ENCODE assay signal across 10 cellular contexts in the genomic region with DNA sequence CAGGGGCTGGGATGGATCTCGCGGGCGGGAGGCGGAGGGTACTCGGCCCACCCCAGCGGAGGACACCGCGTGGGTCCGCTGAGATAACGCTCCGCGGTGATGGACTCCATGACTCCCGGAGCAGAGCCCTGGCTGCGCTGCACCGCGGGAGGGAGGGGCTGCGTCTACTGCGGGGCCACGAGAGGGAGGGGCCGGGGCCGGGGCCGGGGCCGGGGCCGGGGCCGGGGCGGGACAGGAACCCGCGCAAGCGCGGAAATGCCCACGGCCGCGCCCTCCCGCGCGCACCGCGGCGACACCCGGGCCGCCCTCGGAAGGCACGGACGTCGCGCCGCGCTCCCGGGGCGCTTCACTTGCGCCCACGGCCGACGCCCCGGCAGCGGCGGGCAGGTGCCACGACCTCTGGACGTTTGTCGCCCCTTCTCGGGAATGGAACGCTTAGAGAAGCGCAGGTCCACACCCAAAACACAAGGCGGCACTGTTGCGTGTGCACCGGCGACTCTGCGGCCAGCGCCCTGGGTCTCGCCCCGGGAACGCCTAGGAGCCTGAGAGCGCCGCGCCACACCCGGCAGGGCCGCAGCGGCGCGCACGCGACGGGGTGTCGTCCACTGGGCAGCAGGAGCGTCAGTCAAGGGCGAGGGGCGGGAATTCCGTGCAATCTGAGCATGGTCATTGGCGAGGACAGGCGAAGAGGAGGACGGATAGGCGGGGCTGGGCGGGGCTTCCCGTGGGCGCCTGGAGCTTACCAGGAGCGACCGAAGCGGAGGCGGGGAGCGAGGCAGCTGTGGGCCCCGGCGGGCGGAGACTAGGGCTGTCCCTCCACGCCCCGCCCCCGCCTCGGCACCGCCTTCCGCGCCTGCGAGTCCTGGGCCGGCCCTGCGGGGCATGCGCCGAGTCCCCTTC. TPM values are rescaled to one million over a fixed set of nuclear protein-coding genes. Genes with fewer than 3 reads are reported as not detected.
DNase-seq lines count a peak whose midpoint lies in the region; ATAC-seq lines count a peak whose summit lies in the region.
"Not testable (repeated sequence)": the region's sequence is repeated elsewhere in the genome, so short reads cannot be mapped to it uniquely, and the experiment has no call there.
"Had no signal": no experiment of that assay in that cellular context is flagged by ENCODE, and none has a peak within 500 bp of the region (broad histone marks: within the 10 kb centered on the region; RNA-seq: fewer than 3 reads in every experiment).

No MANE protein-coding gene starts in this region.

- not testable (repeated sequence) for H3K36me3 Mint-ChIP-seq in CD4-positive, alpha-beta memory T cell; activated naive CD8-positive, alpha-beta T cell treated with anti-CD3 and anti-CD28 coated beads, Interleukin-2, amount 50 U/mL, for 24 hours (ENCODE audit: low read depth); naive B cell

- not testable (repeated sequence) for H3K27me3 Mint-ChIP-seq in CD4-positive, alpha-beta memory T cell; activated naive CD8-positive, alpha-beta T cell treated with anti-CD3 and anti-CD28 coated beads, Interleukin-2, amount 50 U/mL, for 24 hours; naive B cell

- not testable (repeated sequence) for H3K9me3 ChIP-seq in CD4-positive, alpha-beta memory T cell (ENCODE audit: control insufficient read depth in 1 of 2, low read length in 2 of 2)

- peak in 3 of 5 donors; percentile 24 to 64 (median 31) for DNase-seq in CD4-positive, alpha-beta memory T cell
- not testable (repeated sequence) for DNase-seq in activated naive CD8-positive, alpha-beta T cell treated with anti-CD3 and anti-CD28 coated beads, Interleukin-2, amount 50 U/mL, for 24 hours; naive B cell

- not testable (repeated sequence) for H3K4me1 Mint-ChIP-seq in CD4-positive, alpha-beta memory T cell; activated naive CD8-positive, alpha-beta T cell treated with anti-CD3 and anti-CD28 coated beads, Interleukin-2, amount 50 U/mL, for 24 hours; naive B cell

- H3K4me1 ChIP-seq in CD4-positive, alpha-beta memory T cell (ENCODE audit: insufficient read depth, low read length), result not testable (repeated sequence)

- H3K27ac ChIP-seq in CD4-positive, alpha-beta memory T cell (ENCODE audit: low read depth, low read length), result not testable (repeated sequence)

- CTCF ChIA-PET in CD4-positive, alpha-beta memory T cell (lab: Charles Lee; ENCODE audit: partially characterized antibody), result not testable (repeated sequence)

- H3K27me3 ChIP-seq in CD4-positive, alpha-beta memory T cell (ENCODE audit: insufficient read depth, low read length), result not testable (repeated sequence)

- H3K4me3 Mint-ChIP-seq in CD4-positive, alpha-beta memory T cell; activated naive CD8-positive, alpha-beta T cell treated with anti-CD3 and anti-CD28 coated beads, Interleukin-2, amount 50 U/mL, for 24 hours; naive B cell: not testable (repeated sequence)

- intact Hi-C loops in CD4-positive, alpha-beta memory T cell (cut with micrococcal nuclease), result not testable (repeated sequence)

- H3K36me3 ChIP-seq in CD4-positive, alpha-beta memory T cell (ENCODE audit: insufficient read depth, low read length), result not testable (repeated sequence)

- POLR2A ChIA-PET in CD4-positive, alpha-beta memory T cell (lab: Charles Lee; ENCODE audit: partially characterized antibody), result not testable (repeated sequence)

- H3K9me3 Mint-ChIP-seq in CD4-positive, alpha-beta memory T cell; activated naive CD8-positive, alpha-beta T cell treated with anti-CD3 and anti-CD28 coated beads, Interleukin-2, amount 50 U/mL, for 24 hours; naive B cell: not testable (repeated sequence)

- ATAC-seq in GM19438 (IDR thresholded peaks at IDR 0.05; ENCODE audit: low read depth, unreplicated experiment) (peak; percentile 66), HG02763 (IDR thresholded peaks at IDR 0.05; ENCODE audit: unreplicated experiment) (peak; percentile 67), HG03457 (IDR thresholded peaks at IDR 0.05; ENCODE audit: unreplicated experiment) (peak; percentile 57), naive B cell (ENCODE audit: low read depth in 2 of 2) (peak; percentile 68 to 73)
- ATAC-seq in activated naive CD8-positive, alpha-beta T cell treated with anti-CD3 and anti-CD28 coated beads, Interleukin-2, amount 50 U/mL, for 24 hours, result peak; percentile 65

- not testable (repeated sequence) for H3K27ac Mint-ChIP-seq in CD4-positive, alpha-beta memory T cell; activated naive CD8-positive, alpha-beta T cell treated with anti-CD3 and anti-CD28 coated beads, Interleukin-2, amount 50 U/mL, for 24 hours; naive B cell

- not testable (repeated sequence) for H3K4me3 ChIP-seq in CD4-positive, alpha-beta memory T cell (ENCODE audit: low read length in 2 of 2)

RNA-seq across cellular contexts. Expression of a gene that starts 32.8 kb away (rescaled TPM):
- 100 to 1,000 TPM; 839 to 871 TPM for total RNA-seq in CD4-positive, alpha-beta memory T cell
- 100 to 1,000 TPM in 1 of 2 donors, 10 to 100 TPM in 1; 87.4 to 683 TPM for polyA plus RNA-seq in CD4-positive, alpha-beta memory T cell
- 100 to 1,000 TPM in 2 of 6 donors, 10 to 100 TPM in 4; 39.6 to 269 (median 78.3) TPM for polyA plus RNA-seq in naive B cell (ENCODE audit: low read depth in 6 of 6)

RNA-seq across cellular contexts. Expression of a gene that starts 37.4 kb away (rescaled TPM):
- total RNA-seq in CD4-positive, alpha-beta memory T cell, result 10 to 100 TPM; 84.3 to 88.7 TPM
- 10 to 100 TPM; 30.3 to 38.2 TPM for polyA plus RNA-seq in CD4-positive, alpha-beta memory T cell
- polyA plus RNA-seq in naive B cell (ENCODE audit: low read depth in 6 of 6), result 10 to 100 TPM; 25.0 to 29.6 (median 27.2) TPM

RNA-seq across cellular contexts. Expression of a gene that starts 46.1 kb away (rescaled TPM):
- 1 to 10 TPM in 1 of 2 experiments, under 1 TPM in 1; 0.32 to 1.9 TPM for total RNA-seq in CD4-positive, alpha-beta memory T cell
- polyA plus RNA-seq in CD4-positive, alpha-beta memory T cell, result 10 to 100 TPM; 19.3 to 44.1 TPM
- polyA plus RNA-seq in naive B cell (ENCODE audit: low read depth in 6 of 6), result under 1 TPM in 5 of 6 donors, not detected in 1; 0.27 to 0.57 (median 0.38) TPM
- total RNA-seq: esophagus squamous epithelium, SJSA1 had no signal
- polyA plus RNA-seq: AG04450 had no signal

RNA-seq across cellular contexts. Expression of a gene that starts 46.7 kb away (rescaled TPM):
- total RNA-seq in CD4-positive, alpha-beta memory T cell, result not detected
- not detected for polyA plus RNA-seq in CD4-positive, alpha-beta memory T cell
- not detected for polyA plus RNA-seq in naive B cell (ENCODE audit: low read depth in 6 of 6)
- total RNA-seq: esophagus squamous epithelium, neural crest cell, SJSA1 had no signal
- polyA plus RNA-seq: AG04450 had no signal

RNA-seq across cellular contexts. Expression of a gene that starts 56.5 kb away (rescaled TPM):
- total RNA-seq in CD4-positive, alpha-beta memory T cell, result 1,000 to 10,000 TPM; 5,157 to 5,386 TPM
- 1,000 to 10,000 TPM; 4,018 to 5,740 TPM for polyA plus RNA-seq in CD4-positive, alpha-beta memory T cell
- 1,000 to 10,000 TPM; 3,636 to 5,147 (median 4,635) TPM for polyA plus RNA-seq in naive B cell (ENCODE audit: low read depth in 6 of 6)

Comparison
In these comparisons a context has a peak if more than half of its experiments do, and no peak if none do; other contexts are left out.
1. RNA of a gene that starts 46.1 kb away (polyA plus RNA-seq): 19.3 to 44.1 TPM in CD4-positive, alpha-beta memory T cell; 0.27 to 0.57 TPM in naive B cell; every median in the first group is over 10 times any median in the second.
2. Peak in every context shown above with its lines, with median percentiles within 50 percentile points of each other: ATAC-seq.